8 cellular contexts compared by ENCODE assay signal in the genomic region with DNA sequence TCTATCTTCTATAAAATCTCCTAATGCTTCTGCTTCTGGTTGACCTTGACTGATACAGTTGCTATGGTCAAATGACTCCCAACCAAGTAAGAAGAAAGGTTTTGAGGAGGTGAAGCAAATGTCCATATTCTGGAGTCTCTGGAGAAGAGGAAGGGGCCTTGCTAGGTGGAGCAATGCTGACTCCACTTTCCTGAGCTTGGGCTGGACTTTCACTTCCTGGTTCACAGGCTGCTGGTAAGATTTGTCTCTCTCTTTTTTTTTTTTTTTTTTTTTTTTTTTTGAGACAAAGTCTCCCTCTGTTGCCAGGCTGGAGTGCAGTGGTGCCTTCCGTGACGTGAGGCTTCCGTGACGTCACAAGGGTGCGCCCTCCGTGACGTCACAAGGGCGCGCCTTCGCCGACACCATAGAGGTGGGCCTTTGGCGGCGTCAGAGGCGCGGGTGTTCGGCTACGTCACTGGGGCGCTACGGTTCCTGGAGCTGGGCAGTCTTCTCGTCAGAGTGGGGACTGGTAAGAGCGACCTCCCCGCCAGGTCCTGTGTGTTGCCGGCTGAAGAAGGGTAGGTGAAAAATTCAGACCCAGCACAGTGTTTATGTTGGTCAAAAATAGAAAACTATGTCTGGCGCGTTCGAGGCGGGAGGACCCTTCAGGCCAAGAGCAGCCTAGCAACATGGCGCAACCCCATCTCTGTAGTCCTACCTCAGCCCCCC.
DNase-seq lines count a peak whose midpoint lies in the region; ATAC-seq and TF ChIP-seq lines count a peak whose summit lies in the region.
"Not testable (repeated sequence)": the region's sequence is repeated elsewhere in the genome, so short reads cannot be mapped to it uniquely, and the experiment has no call there.

No MANE protein-coding gene starts in this region.

- peak; percentile 100 for ATAC-seq in GM19452 (IDR thresholded peaks at IDR 0.05; ENCODE audit: unreplicated experiment)
- peak; percentile 97 for ATAC-seq in HG03565 (IDR thresholded peaks at IDR 0.05; ENCODE audit: unreplicated experiment)
- ATAC-seq in activated CD8-positive, alpha-beta memory T cell treated with anti-CD3 and anti-CD28 coated beads, Interleukin-2, amount 10 ng/mL, durations not matched to agents 7 days and 5 days, result peak; percentile 97
- peak; percentile 95 for ATAC-seq in lung (ENCODE audit: insufficient read depth, low FRiP score)

- WGBS in lung, 2 donors, result 17 to 25% methylated on average over 28 of the region's 28 CpGs

- peak overlapping the region; percentile 98 to 100 (median 100) for H3K27ac Mint-ChIP-seq in CD4-positive, alpha-beta memory T cell
- peak overlapping the region; percentile 98 for H3K27ac Mint-ChIP-seq in activated CD8-positive, alpha-beta memory T cell treated with anti-CD3 and anti-CD28 coated beads, Interleukin-2, amount 10 ng/mL, durations not matched to agents 7 days and 5 days

- not testable (repeated sequence) for H3K36me3 Mint-ChIP-seq in CD4-positive, alpha-beta memory T cell; activated CD8-positive, alpha-beta memory T cell treated with anti-CD3 and anti-CD28 coated beads, Interleukin-2, amount 10 ng/mL, durations not matched to agents 7 days and 5 days

- H3K9me3 ChIP-seq in CD4-positive, alpha-beta memory T cell (ENCODE audit: control insufficient read depth in 1 of 2, low read length in 2 of 2); effector memory CD4-positive, alpha-beta T cell (ENCODE audit: control insufficient read depth, low read length); lung (ENCODE audit: control insufficient read depth in 2 of 2, insufficient read depth in 1 of 2, low read length in 1 of 2): not testable (repeated sequence)

- DNase-seq in CD4-positive, alpha-beta memory T cell, result peak; percentile 95 to 99 (median 97)
- DNase-seq in NOMO-1 (lab: John Stamatoyannopoulos, UW; ENCODE audit: unreplicated experiment in 2 of 2), result peak; percentile 90 to 94
- DNase-seq in activated CD8-positive, alpha-beta memory T cell treated with anti-CD3 and anti-CD28 coated beads, Interleukin-2, amount 10 ng/mL, durations not matched to agents 7 days and 5 days, result peak; percentile 94
- peak; percentile 93 to 97 (median 94) for DNase-seq in effector memory CD4-positive, alpha-beta T cell
- peak; percentile 91 for DNase-seq in lung (ENCODE audit: low spot score)
- peak; percentile 86 to 91 for DNase-seq in stimulated activated CD4-positive, alpha-beta T cell treated with anti-CD3 and anti-CD28 coated beads, Interleukin-4, amount 100 ng/mL, for 48 hours (ENCODE audit: low read depth in 2 of 2)

- not testable (repeated sequence) for H3K4me1 ChIP-seq in CD4-positive, alpha-beta memory T cell (ENCODE audit: insufficient read depth, low read length); effector memory CD4-positive, alpha-beta T cell (ENCODE audit: control insufficient read depth, insufficient read depth, low read length, poor library complexity, severe bottlenecking); lung (ENCODE audit: control insufficient read depth in 2 of 2, insufficient read depth in 2 of 2, low read length in 2 of 2)

- H3K27me3 ChIP-seq in CD4-positive, alpha-beta memory T cell (ENCODE audit: insufficient read depth, low read length); effector memory CD4-positive, alpha-beta T cell (replicated peaks; ENCODE audit: control insufficient read depth, insufficient read depth, low read length, poor library complexity, severe bottlenecking); lung (ENCODE audit: control insufficient read depth, insufficient read depth): not testable (repeated sequence)

- H3K36me3 ChIP-seq in CD4-positive, alpha-beta memory T cell (ENCODE audit: insufficient read depth, low read length); effector memory CD4-positive, alpha-beta T cell (ENCODE audit: control insufficient read depth, insufficient read depth, low read length); lung (ENCODE audit: control insufficient read depth in 2 of 2, insufficient read depth in 2 of 2, low read length in 2 of 2): not testable (repeated sequence)

- POLR2A ChIA-PET in CD4-positive, alpha-beta memory T cell (lab: Charles Lee; ENCODE audit: partially characterized antibody), result interaction anchor here (0.6 to 1.2 kb wide), 3 partner anchors 93 to 373 kb away, joined by 3 to 4 read pairs (median 3); partner anchors contain the start of gene METTL14

- peak overlapping the region; percentile 84 for H3K27ac ChIP-seq in CD4-positive, alpha-beta memory T cell (ENCODE audit: low read depth, low read length)
- peak overlapping the region; percentile 77 for H3K27ac ChIP-seq in effector memory CD4-positive, alpha-beta T cell (ENCODE audit: insufficient read depth, low read length, poor library complexity, severe bottlenecking)
- peak overlapping the region; percentile 82 to 89 for H3K27ac ChIP-seq in lung (ENCODE audit: low read depth in 1 of 2, low read length in 1 of 2)

- H3K9me3 Mint-ChIP-seq in CD4-positive, alpha-beta memory T cell; activated CD8-positive, alpha-beta memory T cell treated with anti-CD3 and anti-CD28 coated beads, Interleukin-2, amount 10 ng/mL, durations not matched to agents 7 days and 5 days (ENCODE audit: low read depth): not testable (repeated sequence)

- peak overlapping the region; percentile 23 to 68 for H3K4me3 ChIP-seq in CD4-positive, alpha-beta memory T cell (ENCODE audit: low read length in 2 of 2)
- H3K4me3 ChIP-seq in effector memory CD4-positive, alpha-beta T cell (ENCODE audit: insufficient read depth, low read depth, low read length, poor library complexity, severe bottlenecking), result peak overlapping the region; percentile 54
- H3K4me3 ChIP-seq in lung, result peak overlapping the region; percentile 56

- intact Hi-C loops in CD4-positive, alpha-beta memory T cell (cut with micrococcal nuclease), result loop anchor here (1.0 kb wide), 2 partner anchors 94 to 313 kb away; partner anchors contain the start of gene METTL14

- peak overlapping the region; percentile 90 to 98 (median 96) for H3K4me3 Mint-ChIP-seq in CD4-positive, alpha-beta memory T cell
- peak overlapping the region; percentile 90 for H3K4me3 Mint-ChIP-seq in activated CD8-positive, alpha-beta memory T cell treated with anti-CD3 and anti-CD28 coated beads, Interleukin-2, amount 10 ng/mL, durations not matched to agents 7 days and 5 days

- TF ChIP-seq CTCF in lung (IDR thresholded peaks at IDR 0.05; ENCODE audit: control extremely low read depth, extremely low read depth), result not testable (repeated sequence)

- not testable (repeated sequence) for H3K27me3 Mint-ChIP-seq in CD4-positive, alpha-beta memory T cell; activated CD8-positive, alpha-beta memory T cell treated with anti-CD3 and anti-CD28 coated beads, Interleukin-2, amount 10 ng/mL, durations not matched to agents 7 days and 5 days

- CTCF ChIA-PET in CD4-positive, alpha-beta memory T cell (lab: Charles Lee; ENCODE audit: partially characterized antibody), result interaction anchor here (0.6 kb wide), 1 partner anchor 94 kb away, joined by 3 read pairs; no protein-coding TSS in a partner anchor
- CTCF ChIA-PET in activated CD8-positive, alpha-beta memory T cell treated with anti-CD3 and anti-CD28 coated beads, Interleukin-2, amount 10 ng/mL, durations not matched to agents 7 days and 5 days (lab: Charles Lee), result not testable (repeated sequence)

- peaks cover 9 to 19% (median 14%) of the 10 kb centered on the region in 4 donors for H3K4me1 Mint-ChIP-seq in CD4-positive, alpha-beta memory T cell
- H3K4me1 Mint-ChIP-seq in activated CD8-positive, alpha-beta memory T cell treated with anti-CD3 and anti-CD28 coated beads, Interleukin-2, amount 10 ng/mL, durations not matched to agents 7 days and 5 days, result not testable (repeated sequence)

Comparison
In these comparisons a context has a peak if more than half of its experiments do, and no peak if none do; other contexts are left out.
1. Peak in every context shown above with its lines: DNase-seq, ATAC-seq, H3K4me3 ChIP-seq and H3K27ac ChIP-seq.